Comparison of ENCODE assay signal across 19 cellular contexts in the genomic region with DNA sequence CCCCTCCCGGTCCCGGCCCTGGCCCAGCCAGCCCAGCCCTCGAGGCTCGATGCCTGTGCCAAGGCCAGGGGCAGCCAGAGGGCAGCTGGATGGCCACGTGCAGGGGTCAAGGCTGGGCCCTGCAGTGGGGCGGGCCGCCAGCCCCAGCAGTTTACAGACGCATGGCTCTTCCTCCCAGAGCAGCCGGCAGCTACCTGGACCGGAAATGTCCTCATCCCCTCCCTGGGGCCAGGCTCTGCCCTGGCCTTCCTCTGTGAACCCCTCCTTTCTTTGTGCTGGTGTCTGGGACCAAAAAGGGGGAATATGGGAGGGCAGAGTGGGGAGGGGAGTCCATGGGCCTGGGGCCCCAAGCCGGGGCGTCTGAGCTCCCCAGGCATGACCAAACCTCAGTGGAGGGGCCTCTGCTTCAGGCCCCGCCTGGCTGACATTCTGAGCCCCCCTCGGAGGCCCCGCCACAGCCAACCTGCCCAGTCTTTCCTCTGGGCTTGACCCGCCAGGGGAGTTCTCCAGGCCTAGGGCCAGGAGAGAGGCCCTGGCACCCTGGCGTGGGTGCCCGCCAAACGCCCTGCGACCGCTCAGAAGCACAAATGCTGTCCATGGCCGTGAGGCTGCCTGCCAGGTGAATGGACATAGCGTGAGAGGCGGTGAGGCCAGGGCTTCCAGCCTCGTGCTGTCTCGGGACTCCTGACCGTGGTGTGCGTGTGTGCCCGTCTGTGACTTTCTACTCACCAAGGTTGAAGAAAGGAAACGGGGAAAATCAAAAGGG. TPM values are rescaled to one million over a fixed set of nuclear protein-coding genes. Genes with fewer than 3 reads are reported as not detected.
DNase-seq lines count a peak whose midpoint lies in the region; ATAC-seq, FAIRE-seq and TF ChIP-seq lines count a peak whose summit lies in the region.
"Had no signal": no experiment of that assay in that cellular context is flagged by ENCODE, and none has a peak within 500 bp of the region (broad histone marks: within the 10 kb centered on the region; RNA-seq: fewer than 3 reads in every experiment).

No MANE protein-coding gene starts in this region.

- peaks cover 1% of the 10 kb centered on the region for H3K36me3 Mint-ChIP-seq in activated naive CD4-positive, alpha-beta T cell treated with anti-CD3 and anti-CD28 coated beads for 36 hours (ENCODE audit: low read depth)

- H3K9me1 ChIP-seq in endothelial cell of umbilical vein (replicated peaks; ENCODE audit: control insufficient read depth, extremely low read depth, insufficient read depth, low read length): no peaks in the 10 kb centered on the region

- H3K9ac ChIP-seq in endothelial cell of umbilical vein (replicated peaks; ENCODE audit: extremely low read depth, insufficient read depth, low read length) (no peak overlapping the region), skeletal muscle tissue (ENCODE audit: low read depth in 1 of 3, low read length in 3 of 3) (peak overlapping the region in 2 of 3 donors; percentile 38 to 68)
- H3K9ac ChIP-seq: KMS-11 had no signal

- no peak overlapping the region for H3K4me2 ChIP-seq in endothelial cell of umbilical vein (ENCODE audit: insufficient read depth, low read length)
- H3K4me2 ChIP-seq: KMS-11 had no signal

- no peak overlapping the region for H2AFZ ChIP-seq in endothelial cell of umbilical vein (ENCODE audit: low read depth, low read length)

- CTCF ChIA-PET in endothelial cell of umbilical vein (lab: Charles Lee): interaction anchor here (1.3 to 3.0 kb wide), 2 partner anchors 31 to 54 kb away, joined by 3 to 10 read pairs; partner anchors contain the start of gene TTYH3
- CTCF ChIA-PET in activated naive CD4-positive, alpha-beta T cell treated with anti-CD3 and anti-CD28 coated beads for 36 hours (lab: Charles Lee): no interaction called here

- no peaks in the 10 kb centered on the region for H4K20me1 ChIP-seq in endothelial cell of umbilical vein (replicated peaks; ENCODE audit: control insufficient read depth, extremely low read depth, insufficient read depth, low read length)

- dilution Hi-C loops in endothelial cell of umbilical vein (cut with MboI; ENCODE audit: extremely low pct_ligation_motif_present, low sequenced_read_pairs): no loop called here

- peak; percentile 76 for FAIRE-seq in endothelial cell of umbilical vein (lab: Jason Lieb, UNC)

- no peaks in the 10 kb centered on the region for H3K27me3 Mint-ChIP-seq in activated naive CD4-positive, alpha-beta T cell treated with anti-CD3 and anti-CD28 coated beads for 36 hours (ENCODE audit: low read depth)

- H3K79me2 ChIP-seq in endothelial cell of umbilical vein (ENCODE audit: control insufficient read depth, insufficient read depth, low read length): no peaks in the 10 kb centered on the region

- no peak overlapping the region for H3K4me3 Mint-ChIP-seq in activated naive CD4-positive, alpha-beta T cell treated with anti-CD3 and anti-CD28 coated beads for 36 hours
- H3K4me3 Mint-ChIP-seq: activated CD4-positive, alpha-beta T cell treated with anti-CD3 and anti-CD28 coated beads, Interleukin-2, amount 10 ng/mL, durations not matched to agents 24 days and 14 days; activated naive CD8-positive, alpha-beta T cell treated with anti-CD3 and anti-CD28 coated beads, Interleukin-2, amount 50 U/mL, for 24 hours; activated T-cell treated with anti-CD3 and anti-CD28 coated beads, Interleukin-2, amount 50 U/mL, for 24 hours had no signal

- peak; percentile 73 to 80 (median 76) for ATAC-seq in right lobe of liver
- no peak for ATAC-seq in GM18498 (IDR thresholded peaks at IDR 0.05; ENCODE audit: unreplicated experiment)
- ATAC-seq: activated naive CD8-positive, alpha-beta T cell treated with anti-CD3 and anti-CD28 coated beads, Interleukin-2, amount 50 U/mL, for 24 hours had no signal

- no peak overlapping the region for H3K4me3 ChIP-seq in endothelial cell of umbilical vein (replicated peaks in 1 of 3; ENCODE audit: insufficient read depth in 1 of 3, low read depth in 1 of 3, low read length in 3 of 3)
- H3K4me3 ChIP-seq in right lobe of liver: no peak overlapping the region
- H3K4me3 ChIP-seq in skeletal muscle tissue (ENCODE audit: low read length in 3 of 3): peak overlapping the region in 1 of 3 donors; percentile 35
- H3K4me3 ChIP-seq: BLaER1 treated with 17β-estradiol and CSF1 and Interleukin-3, amounts not matched to agents 10 nM and 100 nM had no signal

- H3K4me1 ChIP-seq in endothelial cell of umbilical vein (ENCODE audit: control insufficient read depth, extremely low read depth, insufficient read depth, low read length) (peaks cover 14% of the 10 kb centered on the region), right lobe of liver (peaks cover 0 to 62% (median 26%) of the 10 kb centered on the region in 4 donors), skeletal muscle tissue (ENCODE audit: control insufficient read depth in 3 of 3, insufficient read depth in 3 of 3, low read length in 3 of 3) (peaks cover 16 to 22% (median 16%) of the 10 kb centered on the region in 3 donors)

- TF ChIP-seq POLR2A in endothelial cell of umbilical vein (IDR thresholded peaks at IDR 0.05; ENCODE audit: low read depth, low read length) (no peak), right lobe of liver (IDR thresholded peaks at IDR 0.05) (peak; percentile 56)

- WGBS in right lobe of liver (ENCODE audit: insufficient coverage, low coverage, low lambda C conversion rate, missing lambda C conversion rate): 10% methylated on average over 5 of the region's 30 CpGs

- TF ChIP-seq CTCF in endothelial cell of umbilical vein (IDR thresholded peaks at IDR 0.05; ENCODE audit: extremely low read depth in 1 of 2, insufficient read depth in 1 of 2, low read depth in 1 of 2, low read length in 2 of 2) (no peak), right lobe of liver (IDR thresholded peaks at IDR 0.05) (no peak)

- H3K9me3 ChIP-seq in endothelial cell of umbilical vein (replicated peaks; ENCODE audit: control insufficient read depth, insufficient read depth, low read length) (no peaks in the 10 kb centered on the region), right lobe of liver (no peaks in the 10 kb centered on the region), skeletal muscle tissue (ENCODE audit: control insufficient read depth in 3 of 3, low read length in 3 of 3) (peaks cover 0 to 6% (median 0%) of the 10 kb centered on the region in 3 donors)
- H3K9me3 ChIP-seq: BLaER1 treated with 17β-estradiol and CSF1 and Interleukin-3, amounts not matched to agents 10 nM and 100 nM had no signal

- H3K27ac ChIP-seq in endothelial cell of umbilical vein (ENCODE audit: insufficient read depth, low read depth, low read length) (peak overlapping the region; percentile 48), right lobe of liver (peak overlapping the region; percentile 78 to 96 (median 90)), skeletal muscle tissue (ENCODE audit: low read depth, low read length) (no peak overlapping the region)
- H3K27ac ChIP-seq: KMS-11 had no signal

- TSS peak; percentile 27 for BruUV-seq in endothelial cell of umbilical vein (replicated peaks; lab: Mats Ljungman, UMichigan)

- H3K27ac Mint-ChIP-seq in activated naive CD4-positive, alpha-beta T cell treated with anti-CD3 and anti-CD28 coated beads for 36 hours: no peak overlapping the region
- H3K27ac Mint-ChIP-seq: activated CD4-positive, alpha-beta T cell treated with anti-CD3 and anti-CD28 coated beads, Interleukin-2, amount 10 ng/mL, durations not matched to agents 24 days and 14 days; activated naive CD8-positive, alpha-beta T cell treated with anti-CD3 and anti-CD28 coated beads, Interleukin-2, amount 50 U/mL, for 24 hours; activated T-cell treated with anti-CD3 and anti-CD28 coated beads, Interleukin-2, amount 50 U/mL, for 24 hours had no signal

- H3K36me3 ChIP-seq in endothelial cell of umbilical vein (ENCODE audit: control insufficient read depth in 2 of 2, extremely low read depth in 1 of 2, insufficient read depth in 2 of 2, low read length in 2 of 2): peaks cover 2 to 22% of the 10 kb centered on the region in 2 experiments
- H3K36me3 ChIP-seq in right lobe of liver: no peaks in the 10 kb centered on the region
- no peaks in the 10 kb centered on the region for H3K36me3 ChIP-seq in skeletal muscle tissue (ENCODE audit: control insufficient read depth in 3 of 3, insufficient read depth in 3 of 3, low read length in 3 of 3)

- H3K9me3 Mint-ChIP-seq in activated naive CD4-positive, alpha-beta T cell treated with anti-CD3 and anti-CD28 coated beads for 36 hours: no peaks in the 10 kb centered on the region
- H3K9me3 Mint-ChIP-seq: activated CD4-positive, alpha-beta T cell treated with anti-CD3 and anti-CD28 coated beads, Interleukin-2, amount 10 ng/mL, durations not matched to agents 24 days and 14 days; activated naive CD8-positive, alpha-beta T cell treated with anti-CD3 and anti-CD28 coated beads, Interleukin-2, amount 50 U/mL, for 24 hours; activated T-cell treated with anti-CD3 and anti-CD28 coated beads, Interleukin-2, amount 50 U/mL, for 24 hours had no signal

- H3K27me3 ChIP-seq in endothelial cell of umbilical vein (ENCODE audit: control insufficient read depth in 2 of 2, insufficient read depth in 2 of 2, low read length in 2 of 2) (peaks cover 0 to 3% of the 10 kb centered on the region in 2 experiments), right lobe of liver (no peaks in the 10 kb centered on the region), skeletal muscle tissue (ENCODE audit: control insufficient read depth in 3 of 3, insufficient read depth in 3 of 3, low read length in 3 of 3) (peaks cover 18 to 21% (median 20%) of the 10 kb centered on the region in 3 donors)
- H3K27me3 ChIP-seq: BLaER1 treated with 17β-estradiol and CSF1 and Interleukin-3, amounts not matched to agents 10 nM and 100 nM had no signal

- intact Hi-C loops in endothelial cell of umbilical vein (cut with micrococcal nuclease) (loop anchor here (2.0 to 5.0 kb wide), 4 partner anchors 23 to 186 kb away; partner anchors contain the start of genes BRAT1, GRIFIN and IQCE), right lobe of liver (cut with DNase I) (no loop called here)
- intact Hi-C loops in activated naive CD4-positive, alpha-beta T cell treated with anti-CD3 and anti-CD28 coated beads for 36 hours (cut with micrococcal nuclease): no loop called here

- no peaks in the 10 kb centered on the region for H3K4me1 Mint-ChIP-seq in activated naive CD4-positive, alpha-beta T cell treated with anti-CD3 and anti-CD28 coated beads for 36 hours (ENCODE audit: low read depth)
- H3K4me1 Mint-ChIP-seq: activated CD4-positive, alpha-beta T cell treated with anti-CD3 and anti-CD28 coated beads, Interleukin-2, amount 10 ng/mL, durations not matched to agents 24 days and 14 days; activated naive CD8-positive, alpha-beta T cell treated with anti-CD3 and anti-CD28 coated beads, Interleukin-2, amount 50 U/mL, for 24 hours had no signal

- DNase-seq in endothelial cell of umbilical vein (ENCODE audit: low read depth, low spot score) (peak; percentile 42), right lobe of liver (peak; percentile 90 to 95 (median 93)), H4 (ENCODE audit: low spot score) (no peak)
- DNase-seq in stimulated activated CD4-positive, alpha-beta T cell treated with anti-CD3 and anti-CD28 coated beads, Interleukin-4, amount 100 ng/mL, for 4 hours: no peak
- no peak for DNase-seq in activated naive CD4-positive, alpha-beta T cell treated with anti-CD3 and anti-CD28 coated beads for 36 hours
- DNase-seq: activated CD4-positive, alpha-beta T cell treated with anti-CD3 and anti-CD28 coated beads, Interleukin-2, amount 10 ng/mL, durations not matched to agents 24 days and 14 days; activated naive CD8-positive, alpha-beta T cell treated with anti-CD3 and anti-CD28 coated beads, Interleukin-2, amount 50 U/mL, for 24 hours; activated T-cell treated with anti-CD3 and anti-CD28 coated beads, Interleukin-2, amount 50 U/mL, for 24 hours; cortex of kidney; NCI-H1436 treated with DMSO at 0.1 percent for 48 hours; NCI-H510A; RPMI8226; stimulated activated naive CD4-positive, alpha-beta T cell treated with Interleukin-2 at 50 U/mL for 16 hours; T-helper 9 cell had no signal

- POLR2A ChIA-PET in endothelial cell of umbilical vein (lab: Charles Lee): no interaction called here

RNA-seq across cellular contexts. Expression of gene AMZ1, which starts 24.7 kb away (rescaled TPM):
- 0.60 TPM for polyA plus RNA-seq in PFSK-1 (2012; ENCODE audit: insufficient read length, low read depth)
- not detected in 2 replicates for total RNA-seq in endothelial cell of umbilical vein
- not detected in 2 replicates for polyA plus RNA-seq in endothelial cell of umbilical vein
- not detected in 2 replicates for polyA plus RNA-seq in endothelial cell of umbilical vein (2011; cell fraction: cytosol; rRNA removed)
- polyA plus RNA-seq in endothelial cell of umbilical vein (2011; cell fraction: nucleus; rRNA removed): not detected in 2 replicates
- 0.09 and 0.10 TPM in 2 replicates for polyA plus RNA-seq in endothelial cell of umbilical vein (2012)
- polyA minus RNA-seq in endothelial cell of umbilical vein: not detected in 2 replicates
- not detected for polyA minus RNA-seq in endothelial cell of umbilical vein (2011; cell fraction: cytosol; rRNA and poly(A)+ RNA removed)
- polyA minus RNA-seq in endothelial cell of umbilical vein (2011; cell fraction: nucleus; rRNA and poly(A)+ RNA removed): not detected in 2 replicates
- 1 to 10 TPM in 4 of 6 experiments, under 1 TPM in 1, not detected in 1; 0.42 to 5.8 (median 1.4) TPM for total RNA-seq in right lobe of liver
- total RNA-seq in skeletal muscle tissue: under 0.01 TPM
- total RNA-seq in activated naive CD4-positive, alpha-beta T cell treated with anti-CD3 and anti-CD28 coated beads for 36 hours: under 1 TPM; 0.36 to 0.47 TPM
- total RNA-seq in H4 (2014; rRNA removed; shearing (Covaris generic)): not detected in 2 replicates
- total RNA-seq: activated CD4-positive, alpha-beta T cell treated with anti-CD3 and anti-CD28 coated beads, Interleukin-2, amount 10 ng/mL, durations not matched to agents 24 days and 14 days had no signal

RNA-seq across cellular contexts. Expression of gene TTYH3, which starts 31.5 kb away (rescaled TPM):
- 215 TPM for polyA plus RNA-seq in PFSK-1 (2012; ENCODE audit: insufficient read length, low read depth)
- 277 and 280 TPM in 2 replicates for total RNA-seq in endothelial cell of umbilical vein
- 143 and 192 TPM in 2 replicates for polyA plus RNA-seq in endothelial cell of umbilical vein
- 79.9 and 112 TPM in 2 replicates for polyA plus RNA-seq in endothelial cell of umbilical vein (2011; cell fraction: cytosol; rRNA removed)
- 107 and 132 TPM in 2 replicates for polyA plus RNA-seq in endothelial cell of umbilical vein (2011; cell fraction: nucleus; rRNA removed)
- 116 and 150 TPM in 2 replicates for polyA plus RNA-seq in endothelial cell of umbilical vein (2012)
- polyA minus RNA-seq in endothelial cell of umbilical vein: 107 and 122 TPM in 2 replicates
- polyA minus RNA-seq in endothelial cell of umbilical vein (2011; cell fraction: cytosol; rRNA and poly(A)+ RNA removed): 4.9 TPM
- polyA minus RNA-seq in endothelial cell of umbilical vein (2011; cell fraction: nucleus; rRNA and poly(A)+ RNA removed): 45.1 and 83.7 TPM in 2 replicates
- 10 to 100 TPM; 10.3 to 59.3 (median 37.6) TPM for total RNA-seq in right lobe of liver
- total RNA-seq in skeletal muscle tissue: 18.8 TPM
- total RNA-seq in activated naive CD4-positive, alpha-beta T cell treated with anti-CD3 and anti-CD28 coated beads for 36 hours: 10 to 100 TPM; 20.7 to 22.6 TPM
- 25.2 and 25.3 TPM in 2 replicates for total RNA-seq in H4 (2014; rRNA removed; shearing (Covaris generic))

Comparison
In these comparisons a context has a peak if more than half of its experiments do, and no peak if none do; other contexts are left out.
1. DNase-seq: peak in endothelial cell of umbilical vein (single experiment) and right lobe of liver (3 of 3); none in stimulated activated CD4-positive, alpha-beta T cell treated with anti-CD3 and anti-CD28 coated beads, Interleukin-4, amount 100 ng/mL, for 4 hours (0 of 2), activated naive CD4-positive, alpha-beta T cell treated with anti-CD3 and anti-CD28 coated beads for 36 hours (single experiment) and H4 (single experiment).